Comparison of ENCODE assay signal across 8 cellular contexts in genomic region chr19:46624958-46625661, GRCh38. TPM values are rescaled to one million over a fixed set of nuclear protein-coding genes. Genes with fewer than 3 reads are reported as not detected.
A peak's percentile ranks its signal among the peaks of the same experiment; 100 is the strongest.
DNase-seq lines count a peak whose midpoint lies in the region; ATAC-seq and TF ChIP-seq lines count a peak whose summit lies in the region.

Gene PTGIR, minus strand, starts transcription at chr19:46625089. Its CDS starts 864 bp downstream, at chr19:46624225.

- H3K27ac Mint-ChIP-seq in CD4-positive, alpha-beta T cell, result peak within 1 kb of the TSS; percentile 71
- H3K27ac Mint-ChIP-seq in activated naive CD8-positive, alpha-beta T cell treated with anti-CD3 and anti-CD28 coated beads, Interleukin-2, amount 50 U/mL, for 24 hours, result peak within 1 kb of the TSS; percentile 98

- H3K9me3 Mint-ChIP-seq in CD4-positive, alpha-beta T cell, result no peaks in the 10 kb centered on the region
- H3K9me3 Mint-ChIP-seq in activated naive CD8-positive, alpha-beta T cell treated with anti-CD3 and anti-CD28 coated beads, Interleukin-2, amount 50 U/mL, for 24 hours, result no peaks in the 10 kb centered on the region

- no peak for TF ChIP-seq CTCF in CD4-positive, alpha-beta T cell (IDR thresholded peaks at IDR 0.05)
- TF ChIP-seq CTCF in lower lobe of right lung (IDR thresholded peaks at IDR 0.05), result no peak

- DNase-seq in CD4-positive, alpha-beta T cell, result no peak
- DNase-seq in HT1080 (ENCODE audit: low read depth) (peak; percentile 56), lower lobe of right lung (no peak), pons (ENCODE audit: low spot score) (no peak)
- DNase-seq in activated naive CD8-positive, alpha-beta T cell treated with anti-CD3 and anti-CD28 coated beads, Interleukin-2, amount 50 U/mL, for 24 hours, result peak; percentile 68

- peak; percentile 35 for ATAC-seq in CD4-positive, alpha-beta T cell (ENCODE audit: poor library complexity)
- ATAC-seq in activated naive CD8-positive, alpha-beta T cell treated with anti-CD3 and anti-CD28 coated beads, Interleukin-2, amount 50 U/mL, for 24 hours, result peak; percentile 88
- ATAC-seq in lower lobe of right lung (peak; percentile 59 to 72), HG02840 (IDR thresholded peaks at IDR 0.05; ENCODE audit: low FRiP score, unreplicated experiment) (no peak), HG02885 (IDR thresholded peaks at IDR 0.05; ENCODE audit: poor library complexity, unreplicated experiment) (no peak)

- H3K27ac ChIP-seq in CD4-positive, alpha-beta T cell (ENCODE audit: low read depth, low read length), result peak within 1 kb of the TSS; percentile 17
- H3K27ac ChIP-seq in lower lobe of right lung (peak within 1 kb of the TSS; percentile 61), urinary bladder (ENCODE audit: low read depth) (peak within 1 kb of the TSS; percentile 46)

- H3K9me3 ChIP-seq in CD4-positive, alpha-beta T cell (ENCODE audit: control insufficient read depth, low read length), result no peaks in the 10 kb centered on the region
- H3K9me3 ChIP-seq in lower lobe of right lung, result no peaks in the 10 kb centered on the region

- POLR2A ChIA-PET in CD4-positive, alpha-beta T cell (lab: Charles Lee), result interaction anchor here (1.2 kb wide), 2 partner anchors 13 kb away, joined by 3 to 4 read pairs; no protein-coding TSS in a partner anchor

- H3K4me1 Mint-ChIP-seq in CD4-positive, alpha-beta T cell (ENCODE audit: low read depth), result peaks cover 38% of the 10 kb centered on the region
- H3K4me1 Mint-ChIP-seq in activated naive CD8-positive, alpha-beta T cell treated with anti-CD3 and anti-CD28 coated beads, Interleukin-2, amount 50 U/mL, for 24 hours, result peaks cover 61% of the 10 kb centered on the region

- intact Hi-C loops in CD4-positive, alpha-beta T cell (cut with DNase I, micrococcal nuclease), result no loop called here
- intact Hi-C loops in lower lobe of right lung (cut with DNase I), result no loop called here

- H3K4me3 ChIP-seq in lower lobe of right lung (peak within 1 kb of the TSS; percentile 47), urinary bladder (ENCODE audit: low read depth, low read length) (no peak within 1 kb of the TSS)

- no peaks in the 10 kb centered on the region for H3K27me3 ChIP-seq in CD4-positive, alpha-beta T cell (ENCODE audit: control insufficient read depth, insufficient read depth, low read length)
- no peaks in the 10 kb centered on the region for H3K27me3 ChIP-seq in lower lobe of right lung (ENCODE audit: low read depth)

- peak within 1 kb of the TSS; percentile 62 for H3K4me3 Mint-ChIP-seq in CD4-positive, alpha-beta T cell
- peak within 1 kb of the TSS; percentile 98 for H3K4me3 Mint-ChIP-seq in activated naive CD8-positive, alpha-beta T cell treated with anti-CD3 and anti-CD28 coated beads, Interleukin-2, amount 50 U/mL, for 24 hours

- peaks cover 43% of the 10 kb centered on the region for H3K4me1 ChIP-seq in lower lobe of right lung
- no peaks in the 10 kb centered on the region for H3K4me1 ChIP-seq in urinary bladder (ENCODE audit: insufficient read depth)

- CTCF ChIA-PET in CD4-positive, alpha-beta T cell (lab: Charles Lee), result interaction anchor here (1.3 kb wide), 1 partner anchor 10 kb away, joined by 3 read pairs; no protein-coding TSS in a partner anchor

- no peaks in the 10 kb centered on the region for H3K36me3 Mint-ChIP-seq in CD4-positive, alpha-beta T cell (ENCODE audit: low read depth)
- peaks cover 23% of the 10 kb centered on the region for H3K36me3 Mint-ChIP-seq in activated naive CD8-positive, alpha-beta T cell treated with anti-CD3 and anti-CD28 coated beads, Interleukin-2, amount 50 U/mL, for 24 hours (ENCODE audit: low read depth)

- H3K36me3 ChIP-seq in lower lobe of right lung (no peaks in the 10 kb centered on the region), urinary bladder (ENCODE audit: insufficient read depth) (no peaks in the 10 kb centered on the region)

- WGBS in urinary bladder, result 27% methylated on average over 13 of the region's 13 CpGs

- H3K27me3 Mint-ChIP-seq in CD4-positive, alpha-beta T cell, result no peaks in the 10 kb centered on the region
- no peaks in the 10 kb centered on the region for H3K27me3 Mint-ChIP-seq in activated naive CD8-positive, alpha-beta T cell treated with anti-CD3 and anti-CD28 coated beads, Interleukin-2, amount 50 U/mL, for 24 hours

RNA-seq across cellular contexts. Expression of gene PTGIR, which starts in this region (rescaled TPM):
- under 1 TPM; 0.87 to 0.96 TPM for total RNA-seq in CD4-positive, alpha-beta T cell
- 1.7 and 1.8 TPM in 2 replicates for total RNA-seq in HT1080 (2014; rRNA removed; shearing (Covaris generic))
- polyA plus RNA-seq in HT1080 (2015; cell fraction: cytosol; rRNA removed), result 1.8 and 1.9 TPM in 2 replicates
- polyA plus RNA-seq in HT1080 (2015; cell fraction: nucleus; rRNA removed), result 5.1 and 7.7 TPM in 2 replicates
- total RNA-seq in lower lobe of right lung (6.9 TPM), urinary bladder (2.6 TPM)
- polyA plus RNA-seq in urinary bladder, result 4.0 TPM

Comparison
In these comparisons a context has a peak if more than half of its experiments do, and no peak if none do; other contexts are left out.
1. Peak in ATAC-seq and H3K27ac ChIP-seq in CD4-positive, alpha-beta T cell; RNA of the gene not detected or under 1 TPM.
2. ATAC-seq: peak in activated naive CD8-positive, alpha-beta T cell treated with anti-CD3 and anti-CD28 coated beads, Interleukin-2, amount 50 U/mL, for 24 hours (single experiment) and lower lobe of right lung (2 of 2); none in HG02840 (single experiment) and HG02885 (single experiment).
3. DNase-seq: peak in HT1080 (single experiment) and activated naive CD8-positive, alpha-beta T cell treated with anti-CD3 and anti-CD28 coated beads, Interleukin-2, amount 50 U/mL, for 24 hours (single experiment); none in CD4-positive, alpha-beta T cell (0 of 10), lower lobe of right lung (single experiment) and pons (single experiment).
4. Peak in every context shown above with its lines, with median percentiles within 50 percentile points of each other: H3K27ac ChIP-seq.